Comparison of ENCODE assay signal across 9 cellular contexts in the genomic region with DNA sequence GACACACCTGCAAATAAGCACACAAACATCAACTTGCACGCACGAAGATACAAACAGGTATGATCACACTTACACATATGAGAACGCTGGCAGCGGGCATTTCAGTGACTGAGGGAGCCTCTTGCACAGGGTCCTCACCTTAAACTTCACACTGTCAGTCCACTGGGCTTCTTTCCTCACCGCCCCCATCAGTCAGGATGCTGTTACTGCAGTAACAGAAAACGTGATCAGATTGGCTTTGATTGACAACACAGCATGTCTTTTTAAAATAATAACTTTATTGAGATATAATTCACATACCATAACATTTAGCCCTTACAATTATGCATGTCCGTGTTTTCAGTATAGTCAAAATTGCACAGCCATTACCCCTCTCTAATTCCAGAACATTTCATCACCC. TPM values are rescaled to one million over a fixed set of nuclear protein-coding genes. Genes with fewer than 3 reads are reported as not detected.
DNase-seq lines count a peak whose midpoint lies in the region; ATAC-seq, FAIRE-seq and TF ChIP-seq lines count a peak whose summit lies in the region.
"Had no signal": no experiment of that assay in that cellular context is flagged by ENCODE, and none has a peak within 500 bp of the region (broad histone marks: within the 10 kb centered on the region; RNA-seq: fewer than 3 reads in every experiment).

No MANE protein-coding gene starts in this region.

- H3K27me3 Mint-ChIP-seq in effector memory CD8-positive, alpha-beta T cell = peaks cover 21 to 66% of the 10 kb centered on the region in 2 donors

- H3K36me3 ChIP-seq in heart right ventricle (no peaks in the 10 kb centered on the region), tibial artery (no peaks in the 10 kb centered on the region)

- 37 to 38% methylated on average over 7 of the region's 7 CpGs for WGBS in heart right ventricle, 2 donors

- peaks cover 15 to 22% of the 10 kb centered on the region in 2 donors for H3K4me1 Mint-ChIP-seq in effector memory CD8-positive, alpha-beta T cell (ENCODE audit: low read depth in 2 of 2)

- H3K4me3 ChIP-seq in heart right ventricle = no peak overlapping the region
- no peak overlapping the region for H3K4me3 ChIP-seq in tibial artery

- TF ChIP-seq CTCF in heart right ventricle (IDR thresholded peaks at IDR 0.05) (peak in 5 of 9 donors; percentile 24 to 49 (median 38)), tibial artery (IDR thresholded peaks at IDR 0.05) (peak; percentile 14 to 25)

- no peak overlapping the region for H3K4me3 Mint-ChIP-seq in effector memory CD8-positive, alpha-beta T cell

- intact Hi-C loops in heart right ventricle (cut with DNase I) = loop anchor here in 2 of 10 donors (10.0 kb wide), 1 partner anchor 351 kb away; no protein-coding TSS in a partner anchor
- intact Hi-C loops in Right ventricle myocardium superior (cut with DNase I) = no loop called here
- intact Hi-C loops in tibial artery (cut with DNase I; ENCODE audit: low total_unique reads) = loop anchor here (1.0 to 10.0 kb wide), 2 partner anchors 66 to 351 kb away; no protein-coding TSS in a partner anchor

- H3K9me3 ChIP-seq in heart right ventricle (no peaks in the 10 kb centered on the region), tibial artery (no peaks in the 10 kb centered on the region)

- H3K36me3 Mint-ChIP-seq in effector memory CD8-positive, alpha-beta T cell (ENCODE audit: insufficient read depth) = peaks cover 3% of the 10 kb centered on the region

- TF ChIP-seq RAD21 in Ishikawa (IDR thresholded peaks at IDR 0.05; ENCODE audit: low read depth) = peak; percentile 18; the same call in 1 of the 2 replicates

- H3K27me3 ChIP-seq in heart right ventricle = peaks cover 0 to 22% (median 0%) of the 10 kb centered on the region in 7 donors
- peaks cover 0 to 10% of the 10 kb centered on the region in 2 donors for H3K27me3 ChIP-seq in tibial artery

- TF ChIP-seq EP300 in Ishikawa (IDR thresholded peaks at IDR 0.05; ENCODE audit: borderline replicate concordance) = no peak

- ATAC-seq in heart right ventricle (no peak), Right ventricle myocardium superior (ENCODE audit: poor library complexity) (no peak), HG02763 (IDR thresholded peaks at IDR 0.05; ENCODE audit: unreplicated experiment) (no peak), GM21717 (IDR thresholded peaks at IDR 0.05; ENCODE audit: unreplicated experiment) (no peak)
- ATAC-seq in effector memory CD8-positive, alpha-beta T cell (replicated peaks) = peak; percentile 30

- H3K27ac Mint-ChIP-seq in effector memory CD8-positive, alpha-beta T cell = no peak overlapping the region

- H3K4me1 ChIP-seq in heart right ventricle = peaks cover 0 to 11% (median 0%) of the 10 kb centered on the region in 9 donors
- H3K4me1 ChIP-seq in tibial artery = peaks cover 0 to 7% (median 0%) of the 10 kb centered on the region in 4 donors

- DNase-seq in heart right ventricle = no peak
- DNase-seq in Right ventricle myocardium superior = no peak
- no peak for DNase-seq in effector memory CD8-positive, alpha-beta T cell
- no peak for DNase-seq in tibial artery
- no peak for DNase-seq in urothelium cell line (ENCODE audit: low spot score)
- DNase-seq: NCI-H226 had no signal

- H3K9me3 Mint-ChIP-seq in effector memory CD8-positive, alpha-beta T cell = no peaks in the 10 kb centered on the region

- H3K27ac ChIP-seq in heart right ventricle = no peak overlapping the region
- H3K27ac ChIP-seq in tibial artery = no peak overlapping the region

- FAIRE-seq in urothelium cell line (lab: Jason Lieb, UNC) = no peak

TF ChIP-seq in Ishikawa, 13 proteins besides CTCF, POLR2A, EP300 and RAD21:
- TF ChIP-seq FOXM1 (IDR thresholded peaks at IDR 0.05; ENCODE audit: borderline replicate concordance, low read depth) = no peak
- TF ChIP-seq, protein P1, sequence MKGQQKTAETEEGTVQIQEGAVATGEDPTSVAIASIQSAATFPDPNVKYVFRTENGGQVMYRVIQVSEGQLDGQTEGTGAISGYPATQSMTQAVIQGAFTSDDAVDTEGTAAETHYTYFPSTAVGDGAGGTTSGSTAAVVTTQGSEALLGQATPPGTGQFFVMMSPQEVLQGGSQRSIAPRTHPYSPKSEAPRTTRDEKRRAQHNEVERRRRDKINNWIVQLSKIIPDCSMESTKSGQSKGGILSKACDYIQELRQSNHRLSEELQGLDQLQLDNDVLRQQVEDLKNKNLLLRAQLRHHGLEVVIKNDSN (IDR thresholded peaks at IDR 0.05) = no peak
- no peak for TF ChIP-seq CEBPB (IDR thresholded peaks at IDR 0.05)
- TF ChIP-seq CREB1 (IDR thresholded peaks at IDR 0.05; ENCODE audit: low read depth) = no peak
- TF ChIP-seq, protein P2, sequence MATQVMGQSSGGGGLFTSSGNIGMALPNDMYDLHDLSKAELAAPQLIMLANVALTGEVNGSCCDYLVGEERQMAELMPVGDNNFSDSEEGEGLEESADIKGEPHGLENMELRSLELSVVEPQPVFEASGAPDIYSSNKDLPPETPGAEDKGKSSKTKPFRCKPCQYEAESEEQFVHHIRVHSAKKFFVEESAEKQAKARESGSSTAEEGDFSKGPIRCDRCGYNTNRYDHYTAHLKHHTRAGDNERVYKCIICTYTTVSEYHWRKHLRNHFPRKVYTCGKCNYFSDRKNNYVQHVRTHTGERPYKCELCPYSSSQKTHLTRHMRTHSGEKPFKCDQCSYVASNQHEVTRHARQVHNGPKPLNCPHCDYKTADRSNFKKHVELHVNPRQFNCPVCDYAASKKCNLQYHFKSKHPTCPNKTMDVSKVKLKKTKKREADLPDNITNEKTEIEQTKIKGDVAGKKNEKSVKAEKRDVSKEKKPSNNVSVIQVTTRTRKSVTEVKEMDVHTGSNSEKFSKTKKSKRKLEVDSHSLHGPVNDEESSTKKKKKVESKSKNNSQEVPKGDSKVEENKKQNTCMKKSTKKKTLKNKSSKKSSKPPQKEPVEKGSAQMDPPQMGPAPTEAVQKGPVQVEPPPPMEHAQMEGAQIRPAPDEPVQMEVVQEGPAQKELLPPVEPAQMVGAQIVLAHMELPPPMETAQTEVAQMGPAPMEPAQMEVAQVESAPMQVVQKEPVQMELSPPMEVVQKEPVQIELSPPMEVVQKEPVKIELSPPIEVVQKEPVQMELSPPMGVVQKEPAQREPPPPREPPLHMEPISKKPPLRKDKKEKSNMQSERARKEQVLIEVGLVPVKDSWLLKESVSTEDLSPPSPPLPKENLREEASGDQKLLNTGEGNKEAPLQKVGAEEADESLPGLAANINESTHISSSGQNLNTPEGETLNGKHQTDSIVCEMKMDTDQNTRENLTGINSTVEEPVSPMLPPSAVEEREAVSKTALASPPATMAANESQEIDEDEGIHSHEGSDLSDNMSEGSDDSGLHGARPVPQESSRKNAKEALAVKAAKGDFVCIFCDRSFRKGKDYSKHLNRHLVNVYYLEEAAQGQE (IDR thresholded peaks at IDR 0.05; ENCODE audit: low read depth) = no peak
- TF ChIP-seq EGR1 (IDR thresholded peaks at IDR 0.05) = no peak
- TF ChIP-seq TCF12 (IDR thresholded peaks at IDR 0.05; ENCODE audit: low read depth) = no peak
- TF ChIP-seq YY1 (IDR thresholded peaks at IDR 0.05; ENCODE audit: low read depth) = no peak
- TF ChIP-seq TEAD4 (IDR thresholded peaks at IDR 0.05) = no peak
- no peak for TF ChIP-seq NFIC (IDR thresholded peaks at IDR 0.05)
- TF ChIP-seq, protein P3, sequence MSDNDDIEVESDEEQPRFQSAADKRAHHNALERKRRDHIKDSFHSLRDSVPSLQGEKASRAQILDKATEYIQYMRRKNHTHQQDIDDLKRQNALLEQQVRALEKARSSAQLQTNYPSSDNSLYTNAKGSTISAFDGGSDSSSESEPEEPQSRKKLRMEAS (IDR thresholded peaks at IDR 0.05) = no peak
- no peak for TF ChIP-seq TAF1 (IDR thresholded peaks at IDR 0.05; ENCODE audit: low read depth)
- no peak for TF ChIP-seq ZBTB7A (IDR thresholded peaks at IDR 0.05; ENCODE audit: low read depth)

RNA-seq across cellular contexts. Expression of a gene that starts 8.2 kb away (rescaled TPM):
- total RNA-seq in heart right ventricle (1 to 10 TPM in 3 of 10 donors, under 1 TPM in 6, not detected in 1; 0.40 to 1.6 (median 0.75) TPM), Right ventricle myocardium superior (1.3 TPM)
- polyA plus RNA-seq in heart right ventricle = 1 to 10 TPM in 1 of 2 donors, not detected in 1; 1.3 TPM

RNA-seq across cellular contexts. Expression of a gene that starts 20.8 kb away (rescaled TPM):
- under 1 TPM in 9 of 10 donors, not detected in 1; 0.07 to 0.37 (median 0.15) TPM for total RNA-seq in heart right ventricle
- under 1 TPM; 0.22 to 0.29 TPM for polyA plus RNA-seq in heart right ventricle
- total RNA-seq in Right ventricle myocardium superior = 0.56 TPM

RNA-seq across cellular contexts. Expression of a gene that starts 29.0 kb away (rescaled TPM):
- 100 to 1,000 TPM in 9 of 10 donors, 10 to 100 TPM in 1; 85.7 to 253 (median 168) TPM for total RNA-seq in heart right ventricle
- polyA plus RNA-seq in heart right ventricle = 100 to 1,000 TPM in 1 of 2 donors, 10 to 100 TPM in 1; 19.6 to 374 TPM
- total RNA-seq in Right ventricle myocardium superior = 297 TPM
